In the genomic region with DNA sequence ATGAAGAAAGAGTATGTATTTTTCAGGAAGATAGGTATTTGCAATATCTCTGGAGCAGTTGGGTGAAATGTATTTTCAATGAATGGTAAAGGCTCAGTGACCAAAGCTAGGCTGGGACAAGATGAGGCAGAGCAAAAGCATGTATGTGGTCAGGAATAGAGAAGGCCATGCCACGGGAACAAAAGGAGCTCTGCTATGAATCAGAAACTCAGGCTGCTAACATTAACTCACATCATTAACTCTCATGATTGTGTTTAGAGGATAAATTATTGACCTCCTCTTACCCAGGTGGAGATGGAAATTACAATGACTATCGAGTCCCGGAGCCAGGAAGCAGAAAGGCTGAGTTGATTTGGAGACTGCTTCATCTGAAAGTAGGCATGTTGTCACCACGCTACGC, we compare ENCODE assay signal across 16 cellular contexts.
"Had no signal": no experiment of that assay in that cellular context is flagged by ENCODE, and none has a peak within 500 bp of the region (broad histone marks: within the 10 kb centered on the region; RNA-seq: fewer than 3 reads in every experiment).

No MANE protein-coding gene starts in this region.

- H3K9me3 ChIP-seq: thoracic aorta had no signal

- H3K36me3 ChIP-seq: thoracic aorta had no signal

- H3K4me3 ChIP-seq: thoracic aorta had no signal

- H3K27ac ChIP-seq: thoracic aorta had no signal

- DNase-seq: activated CD4-positive, alpha-beta memory T cell treated with anti-CD3 and anti-CD28 coated beads for 36 hours; activated CD4-positive, alpha-beta T cell treated with anti-CD3 and anti-CD28 coated beads for 1 hour; activated gamma-delta T cell treated with Interleukin-2 at 50 U/mL for 16 hours; activated naive CD8-positive, alpha-beta T cell treated with anti-CD3 and anti-CD28 coated beads, Interleukin-2, amount 10 ng/mL, durations not matched to agents 7 days and 5 days; activated T-cell treated with anti-CD3 and anti-CD28 coated beads, Interleukin-2, amount 50 U/mL, for 48 hours; anterior cingulate cortex; effector memory CD4-positive, alpha-beta T cell; erythroblast; hippocampal formation; left colon; nephron progenitor cell; stimulated activated CD4-positive, alpha-beta T cell treated with anti-CD3 and anti-CD28 coated beads, Interleukin-15, amount 100 ng/mL, for 24 hours; stimulated activated CD4-positive, alpha-beta T cell treated with anti-CD3 and anti-CD28 coated beads, Interleukin-4, amount 100 ng/mL, for 4 hours; stimulated activated naive CD8-positive, alpha-beta T cell treated with anti-CD3 and anti-CD28 coated beads, Interleukin-15, amount 100 ng/mL, for 72 hours; SW 1271 had no signal
